ENCODE assay signal across 16 cellular contexts in genomic region chr12:86513206-86513605, GRCh38.
DNase-seq lines count a peak whose midpoint lies in the region; ATAC-seq and TF ChIP-seq lines count a peak whose summit lies in the region.
"Had no signal": no experiment of that assay in that cellular context is flagged by ENCODE, and none has a peak within 500 bp of the region (broad histone marks: within the 10 kb centered on the region; RNA-seq: fewer than 3 reads in every experiment).

No MANE protein-coding gene starts in this region.

- peaks cover 14% of the 10 kb centered on the region for H3K4me1 ChIP-seq in BE2C
- H3K4me1 ChIP-seq: upper lobe of left lung had no signal

- H3K36me3 Mint-ChIP-seq in osteocyte (ENCODE audit: unreplicated experiment), result no peaks in the 10 kb centered on the region
- H3K36me3 Mint-ChIP-seq: immature natural killer cell; naive thymus-derived CD8-positive, alpha-beta T cell had no signal

- H3K27ac Mint-ChIP-seq in osteocyte (ENCODE audit: unreplicated experiment), result peak overlapping the region; percentile 56
- H3K27ac Mint-ChIP-seq: immature natural killer cell; naive thymus-derived CD8-positive, alpha-beta T cell; stimulated activated naive CD8-positive, alpha-beta T cell treated with anti-CD3 and anti-CD28 coated beads, Interleukin-15, Interleukin-2, amounts not matched to agents 100 ng/mL and 50 ng/mL, for 24 hours had no signal

- H3K27me3 ChIP-seq in BE2C, result no peaks in the 10 kb centered on the region
- H3K27me3 ChIP-seq: upper lobe of left lung had no signal

- H3K36me3 ChIP-seq in BE2C, result no peaks in the 10 kb centered on the region
- H3K36me3 ChIP-seq: HAP-1, upper lobe of left lung had no signal

- ATAC-seq in GM19463 (IDR thresholded peaks at IDR 0.05; ENCODE audit: unreplicated experiment) (peak; percentile 21), HG03378 (IDR thresholded peaks at IDR 0.05; ENCODE audit: unreplicated experiment) (peak; percentile 18)
- ATAC-seq: naive thymus-derived CD8-positive, alpha-beta T cell had no signal

- TF ChIP-seq CTCF in coronary artery (IDR thresholded peaks at IDR 0.05), result no peak
- no peak for TF ChIP-seq CTCF in osteocyte (IDR thresholded peaks at IDR 0.05)
- TF ChIP-seq CTCF in BE2C (IDR thresholded peaks at IDR 0.05; ENCODE audit: low read depth, low read length), result no peak

- DNase-seq in coronary artery (ENCODE audit: low spot score), result no peak
- DNase-seq in osteocyte (ENCODE audit: extremely low spot score, unreplicated experiment), result no peak
- DNase-seq in BE2C, result no peak
- no peak for DNase-seq in SW480 (ENCODE audit: low spot score)
- DNase-seq in stimulated activated CD4-positive, alpha-beta T cell treated with anti-CD3 and anti-CD28 coated beads, Interleukin-4, amount 100 ng/mL, for 4 hours, result no peak
- DNase-seq: activated effector memory CD4-positive, alpha-beta T cell treated with anti-CD3 and anti-CD28 coated beads, Interleukin-2, amount 50 U/mL, for 16 hours; DMS79; immature natural killer cell; naive thymus-derived CD8-positive, alpha-beta T cell; upper lobe of left lung had no signal

- peak overlapping the region; percentile 63 for H3K4me3 ChIP-seq in coronary artery
- no peak overlapping the region for H3K4me3 ChIP-seq in BE2C (ENCODE audit: low read depth, low read length)
- H3K4me3 ChIP-seq: HAP-1, lung, upper lobe of left lung had no signal

- H3K27me3 Mint-ChIP-seq in osteocyte (ENCODE audit: unreplicated experiment), result no peaks in the 10 kb centered on the region
- H3K27me3 Mint-ChIP-seq: naive thymus-derived CD8-positive, alpha-beta T cell; stimulated activated naive CD8-positive, alpha-beta T cell treated with anti-CD3 and anti-CD28 coated beads, Interleukin-15, Interleukin-2, amounts not matched to agents 100 ng/mL and 50 ng/mL, for 24 hours had no signal

- no peak overlapping the region for H3K4me3 Mint-ChIP-seq in osteocyte (ENCODE audit: unreplicated experiment)
- H3K4me3 Mint-ChIP-seq: immature natural killer cell; naive thymus-derived CD8-positive, alpha-beta T cell; stimulated activated naive CD8-positive, alpha-beta T cell treated with anti-CD3 and anti-CD28 coated beads, Interleukin-15, Interleukin-2, amounts not matched to agents 100 ng/mL and 50 ng/mL, for 24 hours had no signal

- H3K4me1 Mint-ChIP-seq in osteocyte (ENCODE audit: unreplicated experiment), result peaks cover 21% of the 10 kb centered on the region
- H3K4me1 Mint-ChIP-seq: immature natural killer cell; naive thymus-derived CD8-positive, alpha-beta T cell had no signal

- peaks cover 5% of the 10 kb centered on the region for H3K9me3 Mint-ChIP-seq in osteocyte (ENCODE audit: unreplicated experiment)

- peak overlapping the region in 1 of 2 donors; percentile 60 for H3K27ac ChIP-seq in coronary artery
- H3K27ac ChIP-seq: C4-2B, upper lobe of left lung had no signal

- no peaks in the 10 kb centered on the region for H3K9me3 ChIP-seq in BE2C
- H3K9me3 ChIP-seq: HAP-1, upper lobe of left lung had no signal
